In genomic region chr1:177937931-177938330, GRCh38 we compare ENCODE assay signal across 20 cellular contexts. TPM values are rescaled to one million over a fixed set of nuclear protein-coding genes. Genes with fewer than 3 reads are reported as not detected.
DNase-seq lines count a peak whose midpoint lies in the region; ATAC-seq, FAIRE-seq and TF ChIP-seq lines count a peak whose summit lies in the region.
"Had no signal": no experiment of that assay in that cellular context is flagged by ENCODE, and none has a peak within 500 bp of the region (broad histone marks: within the 10 kb centered on the region; RNA-seq: fewer than 3 reads in every experiment).

No MANE protein-coding gene starts in this region.

- no peaks in the 10 kb centered on the region for H3K27me3 ChIP-seq in bronchial epithelial cell (ENCODE audit: control insufficient read depth, insufficient read depth, low read length)
- H3K27me3 ChIP-seq: breast epithelium had no signal

- H3K4me3 ChIP-seq in bronchial epithelial cell (ENCODE audit: low read depth, low read length), result no peak overlapping the region
- H3K4me3 ChIP-seq: breast epithelium, SK-N-MC had no signal

- DNase-seq in AG08395 (ENCODE audit: low spot score), result peak; percentile 60
- DNase-seq in M059J (ENCODE audit: low read depth), result peak; percentile 41
- peak; percentile 61 for DNase-seq in bronchial epithelial cell (ENCODE audit: low read depth)
- DNase-seq in islet precursor cell, result peak; percentile 63
- DNase-seq in progenitor cell of endocrine pancreas (ENCODE audit: low spot score, unreplicated experiment), result no peak
- no peak for DNase-seq in hippocampal formation (lab: John Stamatoyannopoulos, UW)
- no peak for DNase-seq in activated T-cell treated with anti-CD3 and anti-CD28 coated beads, Interleukin-2, amount 50 U/mL, for 1 hour
- DNase-seq: activated CD4-positive, alpha-beta T cell treated with anti-CD3 and anti-CD28 coated beads for 48 hours; activated naive CD4-positive, alpha-beta T cell treated with anti-CD3 and anti-CD28 coated beads for 36 hours; activated T-cell treated with anti-CD3 and anti-CD28 coated beads for 4 hours; CD4-positive, CD25-positive, alpha-beta regulatory T cell; Kasumi-1; naive thymus-derived CD4-positive, alpha-beta T cell; PC-3; stimulated activated naive CD4-positive, alpha-beta T cell treated with Interleukin-2 at 50 U/mL for 16 hours had no signal

- no peak overlapping the region for H3K4me3 Mint-ChIP-seq in stimulated activated memory B cell treated with anti-CD40 and anti-IgM and Interleukin-4, amounts not matched to agents 10 μg/mL and 1 μg/mL and 100 μg/mL, for 72 hours
- no peak overlapping the region for H3K4me3 Mint-ChIP-seq in progenitor cell of endocrine pancreas (ENCODE audit: low read depth)
- H3K4me3 Mint-ChIP-seq: activated naive CD4-positive, alpha-beta T cell treated with anti-CD3 and anti-CD28 coated beads for 36 hours; CD4-positive, CD25-positive, alpha-beta regulatory T cell; naive thymus-derived CD4-positive, alpha-beta T cell; type B pancreatic cell had no signal

- H3K9me3 Mint-ChIP-seq in stimulated activated memory B cell treated with anti-CD40 and anti-IgM and Interleukin-4, amounts not matched to agents 10 μg/mL and 1 μg/mL and 100 μg/mL, for 72 hours, result no peaks in the 10 kb centered on the region
- H3K9me3 Mint-ChIP-seq in progenitor cell of endocrine pancreas (ENCODE audit: low read depth), result no peaks in the 10 kb centered on the region
- H3K9me3 Mint-ChIP-seq: activated naive CD4-positive, alpha-beta T cell treated with anti-CD3 and anti-CD28 coated beads for 36 hours; type B pancreatic cell had no signal

- H3K36me3 Mint-ChIP-seq in stimulated activated memory B cell treated with anti-CD40 and anti-IgM and Interleukin-4, amounts not matched to agents 10 μg/mL and 1 μg/mL and 100 μg/mL, for 72 hours, result no peaks in the 10 kb centered on the region
- H3K36me3 Mint-ChIP-seq in progenitor cell of endocrine pancreas (ENCODE audit: insufficient read depth), result no peaks in the 10 kb centered on the region
- H3K36me3 Mint-ChIP-seq: CD4-positive, CD25-positive, alpha-beta regulatory T cell; naive thymus-derived CD4-positive, alpha-beta T cell; type B pancreatic cell had no signal

- no peaks in the 10 kb centered on the region for H3K36me3 ChIP-seq in bronchial epithelial cell (ENCODE audit: control insufficient read depth, insufficient read depth, low read length)
- H3K36me3 ChIP-seq: breast epithelium had no signal

- H3K27me3 Mint-ChIP-seq in stimulated activated memory B cell treated with anti-CD40 and anti-IgM and Interleukin-4, amounts not matched to agents 10 μg/mL and 1 μg/mL and 100 μg/mL, for 72 hours, result no peaks in the 10 kb centered on the region
- H3K27me3 Mint-ChIP-seq in progenitor cell of endocrine pancreas, result peaks cover 24% of the 10 kb centered on the region
- H3K27me3 Mint-ChIP-seq: CD4-positive, CD25-positive, alpha-beta regulatory T cell; type B pancreatic cell had no signal

- ATAC-seq in stimulated activated memory B cell treated with anti-CD40 and anti-IgM and Interleukin-4, amounts not matched to agents 10 μg/mL and 1 μg/mL and 100 μg/mL, for 72 hours, result no peak
- ATAC-seq: HCT116; naive thymus-derived CD4-positive, alpha-beta T cell; PC-3 had no signal

- TF ChIP-seq CTCF in bronchial epithelial cell (IDR thresholded peaks at IDR 0.05; ENCODE audit: insufficient read depth, low read length, severe bottlenecking), result no peak
- TF ChIP-seq CTCF in progenitor cell of endocrine pancreas (IDR thresholded peaks at IDR 0.05; ENCODE audit: unreplicated experiment), result no peak

- peak; percentile 84 for FAIRE-seq in bronchial epithelial cell (lab: Jason Lieb, UNC)

- no peak overlapping the region for H3K27ac Mint-ChIP-seq in stimulated activated memory B cell treated with anti-CD40 and anti-IgM and Interleukin-4, amounts not matched to agents 10 μg/mL and 1 μg/mL and 100 μg/mL, for 72 hours
- H3K27ac Mint-ChIP-seq in progenitor cell of endocrine pancreas, result no peak overlapping the region
- H3K27ac Mint-ChIP-seq: activated naive CD4-positive, alpha-beta T cell treated with anti-CD3 and anti-CD28 coated beads for 36 hours; CD4-positive, CD25-positive, alpha-beta regulatory T cell; naive thymus-derived CD4-positive, alpha-beta T cell; type B pancreatic cell had no signal

- H3K4me1 Mint-ChIP-seq in stimulated activated memory B cell treated with anti-CD40 and anti-IgM and Interleukin-4, amounts not matched to agents 10 μg/mL and 1 μg/mL and 100 μg/mL, for 72 hours, result no peaks in the 10 kb centered on the region
- no peaks in the 10 kb centered on the region for H3K4me1 Mint-ChIP-seq in progenitor cell of endocrine pancreas (ENCODE audit: low read depth)
- H3K4me1 Mint-ChIP-seq: CD4-positive, CD25-positive, alpha-beta regulatory T cell; naive thymus-derived CD4-positive, alpha-beta T cell had no signal

RNA-seq across cellular contexts. Expression of gene SEC16B, which starts 31.9 kb away (rescaled TPM):
- total RNA-seq in M059J (2014; rRNA removed; shearing (Covaris generic)), result 0.79 and 1.2 TPM in 2 replicates
- total RNA-seq in bronchial epithelial cell (0.26 TPM in 2 replicates), progenitor cell of endocrine pancreas (0.67 and 1.5 TPM in 2 replicates)
- total RNA-seq: activated naive CD4-positive, alpha-beta T cell treated with anti-CD3 and anti-CD28 coated beads for 36 hours; CD4-positive, CD25-positive, alpha-beta regulatory T cell had no signal

Comparison
In these comparisons a context has a peak if more than half of its experiments do, and no peak if none do; other contexts are left out.
1. DNase-seq: peak in AG08395 (single experiment), M059J (single experiment), bronchial epithelial cell (single experiment) and islet precursor cell (single experiment); none in progenitor cell of endocrine pancreas (single experiment), hippocampal formation (0 of 2) and activated T-cell treated with anti-CD3 and anti-CD28 coated beads, Interleukin-2, amount 50 U/mL, for 1 hour (single experiment).